1 cellular context compared by ENCODE assay signal in the genomic region with DNA sequence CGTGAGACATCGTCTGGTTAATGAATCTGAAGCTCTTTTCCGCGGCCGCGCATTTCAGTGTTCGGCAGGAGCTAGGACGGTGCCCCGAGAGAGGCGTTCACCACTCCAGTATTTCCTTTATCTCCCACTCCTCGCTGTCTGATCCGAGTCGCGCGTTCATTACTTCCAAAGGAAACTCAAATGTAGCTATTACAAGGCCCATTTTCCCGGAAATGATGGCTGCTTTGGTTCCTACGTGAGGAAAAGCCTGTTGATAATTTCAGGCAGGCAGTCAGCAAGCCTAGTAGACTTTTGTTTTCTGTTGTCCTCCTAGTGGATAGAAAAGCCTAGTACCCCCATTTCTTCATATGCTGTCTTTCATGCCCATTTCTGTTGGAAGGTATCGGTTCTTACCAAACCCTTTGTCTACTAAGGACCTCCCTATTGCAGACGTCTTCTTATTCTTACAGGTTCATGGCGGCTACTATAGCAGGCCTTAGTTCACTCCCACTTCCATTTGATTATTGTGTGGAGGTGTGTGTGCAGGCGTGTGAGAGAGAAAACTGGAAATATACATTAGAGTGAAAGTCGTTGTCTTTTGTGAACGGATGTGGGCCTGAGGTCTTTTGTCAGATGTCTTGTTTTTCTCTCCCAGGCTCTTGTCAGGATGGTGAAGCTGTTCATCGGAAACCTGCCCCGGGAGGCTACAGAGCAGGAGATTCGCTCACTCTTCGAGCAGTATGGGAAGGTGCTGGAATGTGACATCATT.
TF ChIP-seq lines count a peak whose summit lies in the region.

No MANE protein-coding gene starts in this region.

TF ChIP-seq in GM23338, 12 proteins besides CTCF, POLR2A, EP300 and RAD21 (continued from another document):
- TF ChIP-seq NANOG (IDR thresholded peaks at IDR 0.05; ENCODE audit: borderline replicate concordance) (no peak), STAT1 (IDR thresholded peaks at IDR 0.05; ENCODE audit: unreplicated experiment) (no peak), ZNF331 (CRISPR knock-in tag; IDR thresholded peaks at IDR 0.05; ENCODE audit: low read depth) (no peak)
- TF ChIP-seq, protein P1, sequence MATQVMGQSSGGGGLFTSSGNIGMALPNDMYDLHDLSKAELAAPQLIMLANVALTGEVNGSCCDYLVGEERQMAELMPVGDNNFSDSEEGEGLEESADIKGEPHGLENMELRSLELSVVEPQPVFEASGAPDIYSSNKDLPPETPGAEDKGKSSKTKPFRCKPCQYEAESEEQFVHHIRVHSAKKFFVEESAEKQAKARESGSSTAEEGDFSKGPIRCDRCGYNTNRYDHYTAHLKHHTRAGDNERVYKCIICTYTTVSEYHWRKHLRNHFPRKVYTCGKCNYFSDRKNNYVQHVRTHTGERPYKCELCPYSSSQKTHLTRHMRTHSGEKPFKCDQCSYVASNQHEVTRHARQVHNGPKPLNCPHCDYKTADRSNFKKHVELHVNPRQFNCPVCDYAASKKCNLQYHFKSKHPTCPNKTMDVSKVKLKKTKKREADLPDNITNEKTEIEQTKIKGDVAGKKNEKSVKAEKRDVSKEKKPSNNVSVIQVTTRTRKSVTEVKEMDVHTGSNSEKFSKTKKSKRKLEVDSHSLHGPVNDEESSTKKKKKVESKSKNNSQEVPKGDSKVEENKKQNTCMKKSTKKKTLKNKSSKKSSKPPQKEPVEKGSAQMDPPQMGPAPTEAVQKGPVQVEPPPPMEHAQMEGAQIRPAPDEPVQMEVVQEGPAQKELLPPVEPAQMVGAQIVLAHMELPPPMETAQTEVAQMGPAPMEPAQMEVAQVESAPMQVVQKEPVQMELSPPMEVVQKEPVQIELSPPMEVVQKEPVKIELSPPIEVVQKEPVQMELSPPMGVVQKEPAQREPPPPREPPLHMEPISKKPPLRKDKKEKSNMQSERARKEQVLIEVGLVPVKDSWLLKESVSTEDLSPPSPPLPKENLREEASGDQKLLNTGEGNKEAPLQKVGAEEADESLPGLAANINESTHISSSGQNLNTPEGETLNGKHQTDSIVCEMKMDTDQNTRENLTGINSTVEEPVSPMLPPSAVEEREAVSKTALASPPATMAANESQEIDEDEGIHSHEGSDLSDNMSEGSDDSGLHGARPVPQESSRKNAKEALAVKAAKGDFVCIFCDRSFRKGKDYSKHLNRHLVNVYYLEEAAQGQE (IDR thresholded peaks at IDR 0.05; ENCODE audit: unreplicated experiment), result no peak
- TF ChIP-seq, protein P2, sequence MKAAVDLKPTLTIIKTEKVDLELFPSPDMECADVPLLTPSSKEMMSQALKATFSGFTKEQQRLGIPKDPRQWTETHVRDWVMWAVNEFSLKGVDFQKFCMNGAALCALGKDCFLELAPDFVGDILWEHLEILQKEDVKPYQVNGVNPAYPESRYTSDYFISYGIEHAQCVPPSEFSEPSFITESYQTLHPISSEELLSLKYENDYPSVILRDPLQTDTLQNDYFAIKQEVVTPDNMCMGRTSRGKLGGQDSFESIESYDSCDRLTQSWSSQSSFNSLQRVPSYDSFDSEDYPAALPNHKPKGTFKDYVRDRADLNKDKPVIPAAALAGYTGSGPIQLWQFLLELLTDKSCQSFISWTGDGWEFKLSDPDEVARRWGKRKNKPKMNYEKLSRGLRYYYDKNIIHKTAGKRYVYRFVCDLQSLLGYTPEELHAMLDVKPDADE (IDR thresholded peaks at IDR 0.05), result no peak
TF ChIP-seq in GM23338: peak in this region for 0.
